8 cellular contexts compared by ENCODE assay signal in the genomic region with DNA sequence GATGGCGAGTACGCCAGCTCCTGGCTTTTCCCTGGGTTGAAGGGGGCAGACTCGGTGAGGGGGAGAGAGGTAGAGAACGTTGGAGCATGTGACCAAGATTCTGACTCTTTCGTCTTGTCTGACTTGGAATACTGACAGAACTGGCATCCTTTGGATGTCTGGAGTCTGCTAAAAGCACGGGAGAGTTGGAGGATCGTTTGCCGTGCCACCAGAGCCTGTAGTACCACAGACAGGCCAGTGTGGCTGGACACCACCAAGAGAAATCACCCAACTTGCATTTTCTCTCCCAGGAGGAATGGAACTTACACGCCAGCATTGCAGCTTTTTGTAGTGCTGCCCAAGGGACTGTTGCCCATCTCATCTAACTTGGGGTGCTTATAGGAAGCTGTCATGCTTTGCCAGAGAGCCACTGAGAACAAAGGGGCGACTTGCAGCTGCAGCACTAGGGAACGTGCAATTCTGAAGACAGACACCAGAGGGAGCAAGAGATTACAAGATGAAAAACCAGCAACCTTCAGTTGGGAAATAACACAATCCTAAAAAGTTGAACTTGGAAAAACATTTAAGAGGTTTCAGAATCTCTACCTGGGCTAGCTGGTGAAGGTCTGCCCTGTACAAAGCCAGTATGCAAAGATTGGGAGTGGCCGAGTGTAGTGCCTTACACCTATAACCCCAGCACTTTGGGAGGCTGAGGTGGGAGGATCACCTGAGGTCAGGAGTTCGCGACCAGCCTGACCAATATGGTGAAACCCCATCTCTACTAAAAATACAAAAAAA. TPM values are rescaled to one million over a fixed set of nuclear protein-coding genes. Genes with fewer than 3 reads are reported as not detected.
DNase-seq lines count a peak whose midpoint lies in the region; ATAC-seq and TF ChIP-seq lines count a peak whose summit lies in the region.

No MANE protein-coding gene starts in this region.

- peaks cover 17% of the 10 kb centered on the region for H3K36me3 Mint-ChIP-seq in activated CD4-positive, alpha-beta T cell treated with anti-CD3 and anti-CD28 coated beads for 36 hours (ENCODE audit: low read depth)

- no peaks in the 10 kb centered on the region for H3K9me3 Mint-ChIP-seq in activated CD4-positive, alpha-beta T cell treated with anti-CD3 and anti-CD28 coated beads for 36 hours (ENCODE audit: low read depth)

- WGBS in lower leg skin, 2 donors = 65 to 67% methylated on average over 14 of the region's 14 CpGs

- no peak overlapping the region for H3K27ac ChIP-seq in colonic mucosa

- H3K9ac ChIP-seq in colonic mucosa (ENCODE audit: low read depth in 2 of 2, low read length in 2 of 2) = no peak overlapping the region

- POLR2A ChIA-PET in activated CD4-positive, alpha-beta T cell treated with anti-CD3 and anti-CD28 coated beads for 36 hours (lab: Charles Lee) = interaction anchor here (0.7 kb wide), 1 partner anchor 23 kb away, joined by 3 read pairs; no protein-coding TSS in a partner anchor

- intact Hi-C loops in activated CD4-positive, alpha-beta T cell treated with anti-CD3 and anti-CD28 coated beads for 36 hours (cut with DNase I, micrococcal nuclease) = loop anchor here (1.0 to 10.0 kb wide), 5 partner anchors 166 to 432 kb away; no protein-coding TSS in a partner anchor
- intact Hi-C loops in colonic mucosa (cut with DNase I) (loop anchor here (5.0 kb wide), 2 partner anchors 165 to 205 kb away; no protein-coding TSS in a partner anchor), lower leg skin (cut with DNase I; ENCODE audit: low total_unique reads) (loop anchor here (5.0 kb wide), 1 partner anchor 205 kb away; no protein-coding TSS in a partner anchor)

- H3K4me3 ChIP-seq in colonic mucosa = no peak overlapping the region
- no peak overlapping the region for H3K4me3 ChIP-seq in lower leg skin (ENCODE audit: low read depth, poor library complexity, severe bottlenecking)

- peak; percentile 73 for ATAC-seq in activated CD4-positive, alpha-beta T cell treated with anti-CD3 and anti-CD28 coated beads for 36 hours
- no peak for ATAC-seq in HG03342 (IDR thresholded peaks at IDR 0.05; ENCODE audit: unreplicated experiment)

- no peak for TF ChIP-seq POLR2A in lower leg skin (IDR thresholded peaks at IDR 0.05)

- H3K27me3 ChIP-seq in colonic mucosa = no peaks in the 10 kb centered on the region

- H3K27me3 Mint-ChIP-seq in activated CD4-positive, alpha-beta T cell treated with anti-CD3 and anti-CD28 coated beads for 36 hours = no peaks in the 10 kb centered on the region

- peaks cover 3% of the 10 kb centered on the region for H3K4me1 Mint-ChIP-seq in activated CD4-positive, alpha-beta T cell treated with anti-CD3 and anti-CD28 coated beads for 36 hours

- H3K27ac Mint-ChIP-seq in activated CD4-positive, alpha-beta T cell treated with anti-CD3 and anti-CD28 coated beads for 36 hours = no peak overlapping the region

- H3K4me3 Mint-ChIP-seq in activated CD4-positive, alpha-beta T cell treated with anti-CD3 and anti-CD28 coated beads for 36 hours = no peak overlapping the region

- peaks cover 8% of the 10 kb centered on the region for H3K36me3 ChIP-seq in colonic mucosa

- CTCF ChIA-PET in activated CD4-positive, alpha-beta T cell treated with anti-CD3 and anti-CD28 coated beads for 36 hours (lab: Charles Lee) = interaction anchor here (0.6 to 15.0 kb wide), 26 partner anchors 8 to 433 kb away, joined by 3 to 144 read pairs (median 3); a partner anchor contains a TSS

- no peaks in the 10 kb centered on the region for H3K4me1 ChIP-seq in colonic mucosa

- peak; percentile 71 for DNase-seq in AG08396 (ENCODE audit: low spot score)
- DNase-seq in GM19238 (ENCODE audit: insufficient read length, low spot score) = peak; percentile 32
- peak; percentile 38 for DNase-seq in NCI-H226
- peak; percentile 66 for DNase-seq in activated CD4-positive, alpha-beta T cell treated with anti-CD3 and anti-CD28 coated beads for 36 hours
- DNase-seq in colonic mucosa = peak; percentile 74
- peak; percentile 61 to 65 for DNase-seq in lower leg skin (ENCODE audit: low spot score in 2 of 2)
- DNase-seq in stimulated activated CD8-positive, alpha-beta memory T cell treated with anti-CD3 and anti-CD28 coated beads, Interleukin-15, amount 100 ng/mL, for 24 hours (ENCODE audit: low read depth) = peak; percentile 20

- H3K9me3 ChIP-seq in colonic mucosa = no peaks in the 10 kb centered on the region

- TF ChIP-seq CTCF in colonic mucosa (IDR thresholded peaks at IDR 0.05) (peak; percentile 75), lower leg skin (IDR thresholded peaks at IDR 0.05) (peak in 1 of 3 donors; percentile 67)

RNA-seq across cellular contexts. Expression of a gene that starts 24.1 kb away (rescaled TPM):
- 100 to 1,000 TPM; 113 to 118 TPM for total RNA-seq in activated CD4-positive, alpha-beta T cell treated with anti-CD3 and anti-CD28 coated beads for 36 hours
- 10 to 100 TPM; 75.4 to 87.3 TPM for total RNA-seq in colonic mucosa
- 10 to 100 TPM; 60.9 to 80.3 (median 72.1) TPM for total RNA-seq in lower leg skin

RNA-seq across cellular contexts. Expression of a gene that starts 24.4 kb away (rescaled TPM):
- 10 to 100 TPM; 12.5 to 13.9 TPM for total RNA-seq in activated CD4-positive, alpha-beta T cell treated with anti-CD3 and anti-CD28 coated beads for 36 hours
- 10 to 100 TPM in 1 of 2 donors, 1 to 10 TPM in 1; 4.7 to 10.7 TPM for total RNA-seq in colonic mucosa
- 10 to 100 TPM; 16.1 to 18.9 (median 18.0) TPM for total RNA-seq in lower leg skin

Comparison
In these comparisons a context has a peak if more than half of its experiments do, and no peak if none do; other contexts are left out.
1. DNase-seq: peak in every context shown above with its lines; median percentile 74 in colonic mucosa; 71 in AG08396; 66 in activated CD4-positive, alpha-beta T cell treated with anti-CD3 and anti-CD28 coated beads for 36 hours; 63 in lower leg skin; 38 in NCI-H226; 32 in GM19238; 20 in stimulated activated CD8-positive, alpha-beta memory T cell treated with anti-CD3 and anti-CD28 coated beads, Interleukin-15, amount 100 ng/mL, for 24 hours.